10 cellular contexts compared by ENCODE assay signal in genomic region chr5:102792705-102793104, GRCh38. TPM values are rescaled to one million over a fixed set of nuclear protein-coding genes. Genes with fewer than 3 reads are reported as not detected.
DNase-seq lines count a peak whose midpoint lies in the region; ATAC-seq and TF ChIP-seq lines count a peak whose summit lies in the region.
"Had no signal": no experiment of that assay in that cellular context is flagged by ENCODE, and none has a peak within 500 bp of the region (broad histone marks: within the 10 kb centered on the region; RNA-seq: fewer than 3 reads in every experiment).

No MANE protein-coding gene starts in this region.

- peaks cover 2% of the 10 kb centered on the region for H3K4me1 ChIP-seq in IMR-90 (ENCODE audit: control insufficient read depth, insufficient read depth, low read length)

- no peak overlapping the region for H3K14ac ChIP-seq in IMR-90 (replicated peaks; ENCODE audit: low read depth, low read length)

- ATAC-seq in IMR-90 (ENCODE audit: low read depth) (peak; percentile 63; the same call in 1 of the 2 replicates), left lobe of liver (peak; percentile 22)

- H2BK120ac ChIP-seq in IMR-90 (ENCODE audit: low read depth, low read length): no peak overlapping the region

- H4K8ac ChIP-seq in IMR-90 (ENCODE audit: low read depth in 2 of 2, low read length in 2 of 2): no peak overlapping the region

- TF ChIP-seq RAD21 in IMR-90 (IDR thresholded peaks at IDR 0.05; ENCODE audit: low read length): peak; percentile 37; the same call in 1 of the 2 replicates

- WGBS in IMR-90 (ENCODE audit: extremely low coverage in 2 of 2, insufficient read length in 1 of 2), 2 experiments: no CpG with 5 or more reads among the region's 1 CpG

- no peaks in the 10 kb centered on the region for H3K9me3 ChIP-seq in IMR-90 (ENCODE audit: control insufficient read depth, insufficient read depth, low read length)
- H3K9me3 ChIP-seq: thoracic aorta had no signal

- H3K27me3 ChIP-seq in IMR-90 (ENCODE audit: control insufficient read depth, insufficient read depth, low read length): no peaks in the 10 kb centered on the region

- DNase-seq in DMS53 (lab: John Stamatoyannopoulos, UW): peak; percentile 67
- no peak for DNase-seq in IMR-90
- DNase-seq in left lobe of liver (ENCODE audit: low spot score): no peak
- DNase-seq in substantia nigra (lab: John Stamatoyannopoulos, UW): no peak
- DNase-seq in DMS153 (lab: John Stamatoyannopoulos, UW): no peak
- DNase-seq in AG08396 (ENCODE audit: low spot score): no peak
- no peak for DNase-seq in head of caudate nucleus
- DNase-seq: activated T-cell treated with anti-CD3 and anti-CD28 coated beads, Interleukin-2, amount 50 U/mL, for 1 hour had no signal

- in situ Hi-C loops in IMR-90 (cut with MboI; ENCODE audit: low sequenced_read_pairs): no loop called here

- no peak overlapping the region for H2AK9ac ChIP-seq in IMR-90 (replicated peaks; ENCODE audit: low read depth, low read length, poor library complexity)

- H3K27ac ChIP-seq in IMR-90 (ENCODE audit: insufficient read depth, low read length) (no peak overlapping the region), VCaP (no peak overlapping the region; the same call in 1 of the 2 replicates), substantia nigra (ENCODE audit: low read depth, low read length, poor library complexity, severe bottlenecking) (no peak overlapping the region)
- H3K27ac ChIP-seq: thoracic aorta had no signal

- POLR2A ChIA-PET in IMR-90 (lab: Charles Lee; ENCODE audit: unreplicated experiment): no interaction called here

- H3K9ac ChIP-seq in IMR-90 (ENCODE audit: low read depth, low read length): no peak overlapping the region

- no peak overlapping the region for H3K18ac ChIP-seq in IMR-90 (ENCODE audit: low read depth, low read length)

- no peak overlapping the region for H4K91ac ChIP-seq in IMR-90 (ENCODE audit: insufficient read depth, low read depth, low read length)

- H3K9me1 ChIP-seq in IMR-90 (ENCODE audit: insufficient read depth, low read length): peaks cover 2% of the 10 kb centered on the region; the same call in 1 of the 2 replicates

- dilution Hi-C loops in IMR-90 (cut with HindIII; ENCODE audit: low sequenced_read_pairs, unreplicated experiment): no loop called here

- intact Hi-C loops in IMR-90 (cut with micrococcal nuclease) (loop anchor here (5.0 kb wide), 1 partner anchor 210 kb away; no protein-coding TSS in a partner anchor), head of caudate nucleus (cut with DNase I) (no loop called here)

- TF ChIP-seq POLR2A in IMR-90 (IDR thresholded peaks at IDR 0.05; ENCODE audit: low read depth, low read length): no peak

- H2BK15ac ChIP-seq in IMR-90 (ENCODE audit: low read depth, low read length): no peak overlapping the region

- H2AFZ ChIP-seq in IMR-90 (replicated peaks; ENCODE audit: low read length, poor library complexity): no peak overlapping the region

- no peak overlapping the region for H3K23ac ChIP-seq in IMR-90 (ENCODE audit: low read depth, low read length)

- TF ChIP-seq CTCF in IMR-90 (conservative IDR thresholded peaks at IDR 0.05; ENCODE audit: low read depth, low read length) (peak; percentile 35), VCaP (conservative IDR thresholded peaks at IDR 0.05) (0 out of 2 replicates have a peak, but pooled peaks have one; percentile 14)

- no peaks in the 10 kb centered on the region for H3K36me3 ChIP-seq in IMR-90 (ENCODE audit: control insufficient read depth, insufficient read depth, low read length)
- H3K36me3 ChIP-seq: thoracic aorta had no signal

- H3K4me2 ChIP-seq in IMR-90 (ENCODE audit: low read depth, low read length): no peak overlapping the region

- H2AK5ac ChIP-seq in IMR-90 (ENCODE audit: low read depth, low read length): no peak overlapping the region

- H2BK5ac ChIP-seq in IMR-90 (ENCODE audit: low read depth, low read length, poor library complexity, severe bottlenecking): no peak overlapping the region

- peaks cover 20% of the 10 kb centered on the region for H4K20me1 ChIP-seq in IMR-90 (ENCODE audit: insufficient read depth, low read length)

- peaks cover 19 to 35% of the 10 kb centered on the region in 2 experiments for H3K79me1 ChIP-seq in IMR-90 (ENCODE audit: low read depth in 1 of 2, low read length in 2 of 2)

- CTCF ChIA-PET in IMR-90 (lab: Yijun Ruan, JAX): no interaction called here

- no peak overlapping the region for H4K5ac ChIP-seq in IMR-90 (ENCODE audit: low read depth, low read length)

- no peak overlapping the region for H3K4me3 ChIP-seq in IMR-90 (ENCODE audit: insufficient read depth, low read depth, low read length)
- H3K4me3 ChIP-seq: thoracic aorta had no signal

- no peak overlapping the region for H3K4ac ChIP-seq in IMR-90 (ENCODE audit: low read depth, low read length)

- no peak overlapping the region for H2BK20ac ChIP-seq in IMR-90 (ENCODE audit: low read depth, low read length)

- H3K56ac ChIP-seq in IMR-90 (ENCODE audit: extremely low read depth, insufficient read depth, low read length): no peak overlapping the region

- no TSS peak for BruUV-seq in IMR-90 (replicated peaks; lab: Mats Ljungman, UMichigan)

TF ChIP-seq in IMR-90, 13 proteins besides CTCF, POLR2A, EP300 and RAD21:
- TF ChIP-seq SMC3 (IDR thresholded peaks at IDR 0.05; ENCODE audit: low read depth, low read length) (peak; percentile 14; the same call in 1 of the 2 replicates), NFE2L2 (IDR thresholded peaks at IDR 0.05; ENCODE audit: low read depth, low read length) (no peak)

RNA-seq across cellular contexts. Expression of gene PAM, which starts 37.6 kb away (rescaled TPM):
- 112 and 115 TPM in 2 replicates for total RNA-seq in IMR-90 (2012; rRNA removed)
- polyA plus RNA-seq in IMR-90 (2012; rRNA removed): 149 and 179 TPM in 2 replicates
- polyA plus RNA-seq in IMR-90 (2012; cell fraction: cytosol; rRNA removed): 132 and 150 TPM in 2 replicates
- 57.8 and 161 TPM in 2 replicates for polyA plus RNA-seq in IMR-90 (2012; cell fraction: nucleus; rRNA removed; ENCODE audit: low replicate concordance)
- total RNA-seq in left lobe of liver: 15.6 TPM
